ENCODE assay signal across 10 cellular contexts in the genomic region with DNA sequence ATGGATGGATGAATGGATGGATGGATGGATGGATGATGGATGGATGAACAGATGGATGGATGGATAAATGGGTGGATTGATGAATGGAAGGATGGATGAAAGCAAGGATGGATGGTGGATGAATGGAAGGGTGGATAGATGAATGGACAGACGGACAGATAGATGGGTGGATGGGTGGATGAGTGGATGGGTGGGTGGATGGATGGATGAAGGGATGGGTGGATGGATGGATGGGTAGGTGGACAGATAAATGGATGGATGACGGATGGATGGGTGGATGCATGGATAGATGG. TPM values are rescaled to one million over a fixed set of nuclear protein-coding genes. Genes with fewer than 3 reads are reported as not detected.
"Had no signal": no experiment of that assay in that cellular context is flagged by ENCODE, and none has a peak within 500 bp of the region (broad histone marks: within the 10 kb centered on the region; RNA-seq: fewer than 3 reads in every experiment).

No MANE protein-coding gene starts in this region.

- H3K27ac ChIP-seq: HL-60, KMS-11 had no signal

- H3K9me3 Mint-ChIP-seq: GM23338, HFFc6, IgD-negative memory B cell had no signal

- ATAC-seq: GM23338 had no signal

- H3K27ac Mint-ChIP-seq: GM23338, HFFc6, IgD-negative memory B cell had no signal

- H3K4me3 Mint-ChIP-seq: GM23338, HFFc6, IgD-negative memory B cell had no signal

- H2AFZ ChIP-seq: GM23338 had no signal

- H3K4me1 Mint-ChIP-seq: GM23338, IgD-negative memory B cell had no signal

- H3K4me2 ChIP-seq: GM23338, KMS-11 had no signal

- H3K36me3 Mint-ChIP-seq: IgD-negative memory B cell had no signal

- DNase-seq: HCEC 1CT, HFFc6, KBM-7 had no signal

- H3K9ac ChIP-seq: KMS-11 had no signal

- H3K4me3 ChIP-seq: GM23338 had no signal

RNA-seq across cellular contexts. Expression of gene SRL, which starts 14.9 kb away (rescaled TPM):
- total RNA-seq: GM23338, H4, H7, HFFc6, HT1080 had no signal
- polyA plus RNA-seq: GM23338, IgD-negative memory B cell had no signal
